Comparison of ENCODE assay signal across 11 cellular contexts in the genomic region with DNA sequence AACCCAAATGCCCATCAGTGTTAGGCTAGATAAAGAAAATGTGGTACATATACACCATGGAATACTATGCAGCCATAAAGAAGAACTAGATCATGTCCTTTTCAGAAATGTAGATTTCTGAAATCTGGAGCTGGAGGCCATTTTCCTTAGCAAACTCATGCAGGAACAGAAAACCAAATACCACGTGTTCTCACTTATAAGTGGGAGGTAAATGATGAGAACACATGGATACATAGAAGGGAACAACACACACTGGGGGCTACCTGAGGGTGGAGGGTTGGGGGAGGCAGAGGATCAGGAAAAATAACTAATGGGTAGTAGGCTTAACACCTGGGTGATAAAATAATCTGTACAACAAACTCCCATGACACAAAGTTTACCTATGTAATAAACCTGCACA.
"Had no signal": no experiment of that assay in that cellular context is flagged by ENCODE, and none has a peak within 500 bp of the region (broad histone marks: within the 10 kb centered on the region; RNA-seq: fewer than 3 reads in every experiment).

No MANE protein-coding gene starts in this region.

- H3K27ac Mint-ChIP-seq: GM23338, H9, HFFc6 had no signal

- H3K27ac ChIP-seq: GM23248 had no signal

- H3K4me3 Mint-ChIP-seq: GM23338, H9, HFFc6 had no signal

- H2AFZ ChIP-seq: GM23248 had no signal

- FAIRE-seq: H1, H54 had no signal

- DNase-seq: GM23248, GOT3, H7, H9, HCEC 1CT, HFFc6 had no signal

- H3K9ac ChIP-seq: GM23248 had no signal

- H3K9me3 ChIP-seq: HAP-1 had no signal

- ATAC-seq: GM23338, HCT116 had no signal

- H3K4me1 Mint-ChIP-seq: GM23338, H9 had no signal

- H3K4me1 ChIP-seq: HAP-1 had no signal

- H3K36me3 ChIP-seq: HAP-1 had no signal

- H3K4me2 ChIP-seq: GM23338 had no signal

- H3K4me3 ChIP-seq: GM23248, GM23338, HAP-1 had no signal

- H3K9me3 Mint-ChIP-seq: GM23338, H9 had no signal
